In the genomic region with DNA sequence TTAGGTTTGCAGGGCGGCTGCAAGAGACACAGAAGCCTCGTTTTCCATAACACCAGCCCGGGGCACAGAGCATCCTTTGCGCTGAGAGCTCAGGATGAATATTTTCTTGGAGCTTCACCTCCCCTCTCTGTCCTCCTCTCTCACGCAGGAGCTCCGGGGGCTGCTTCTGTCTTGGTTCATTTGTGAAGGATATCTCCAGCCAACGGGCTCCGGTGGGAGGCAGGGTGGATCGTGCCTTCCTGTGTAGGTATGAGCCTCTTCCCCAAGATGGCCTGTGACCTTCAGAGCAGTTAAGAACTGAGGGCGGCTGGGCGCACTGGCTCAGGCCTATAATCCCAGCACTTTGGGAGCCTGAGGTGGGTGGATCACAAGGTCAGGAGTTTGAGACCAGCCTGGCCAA, we compare ENCODE assay signal across 33 cellular contexts.
"Had no signal": no experiment of that assay in that cellular context is flagged by ENCODE, and none has a peak within 500 bp of the region (broad histone marks: within the 10 kb centered on the region; RNA-seq: fewer than 3 reads in every experiment).

No MANE protein-coding gene starts in this region.

- H3K4me3 Mint-ChIP-seq: naive thymus-derived CD4-positive, alpha-beta T cell; natural killer cell; nephron; neural progenitor cell; stimulated activated memory B cell treated with anti-CD40 and anti-IgM and Interleukin-4, amounts not matched to agents 10 μg/mL and 1 μg/mL and 100 μg/mL, for 72 hours; stimulated activated naive CD8-positive, alpha-beta T cell treated with anti-CD3 and anti-CD28 coated beads, Interleukin-15, amount 100 ng/mL, for 72 hours; type B pancreatic cell had no signal

- H3K27ac ChIP-seq: neural progenitor cell, neutrophil, ovary, parathyroid adenoma, psoas muscle, skin epidermis, spleen, suprapubic skin, testis, tibial artery, transverse colon, upper lobe of right lung, uterus had no signal

- H3K9ac ChIP-seq: neural progenitor cell, parathyroid adenoma had no signal

- H3K4me3 ChIP-seq: neural progenitor cell, ovary, psoas muscle, skin epidermis, smooth muscle cell, spleen, suprapubic skin, testis, tibial artery, transverse colon, upper lobe of right lung, uterus had no signal

- H3K4me1 ChIP-seq: neural progenitor cell, parathyroid adenoma, psoas muscle, spleen, suprapubic skin, testis, tibial artery, transverse colon, upper lobe of right lung, uterus had no signal

- H3K4me2 ChIP-seq: neural progenitor cell, smooth muscle cell had no signal

- H3K27me3 ChIP-seq: neural progenitor cell, neutrophil, ovary, testis, uterus had no signal

- DNase-seq: naive thymus-derived CD4-positive, alpha-beta T cell; natural killer cell; nucleus accumbens; ovary; posterior cingulate gyrus; psoas muscle; right cardiac atrium; spleen; stimulated activated CD4-positive, alpha-beta T cell treated with anti-CD3 and anti-CD28 coated beads, Interleukin-12 subunit alpha, Interleukin-12 subunit beta, amount 100 ng/mL, for 4 hours; stimulated activated CD4-positive, alpha-beta T cell treated with anti-CD3 and anti-CD28 coated beads, Interleukin-1b, Interleukin-23, amount 100 ng/mL, for 48 hours; stimulated activated CD4-positive, alpha-beta T cell treated with anti-CD3 and anti-CD28 coated beads, Interleukin-4, amount 100 ng/mL, for 1 hour; stimulated activated CD4-positive, alpha-beta T cell treated with anti-CD3 and anti-CD28 coated beads, Interleukin-4, amount 100 ng/mL, for 4 hours; stimulated activated CD8-positive, alpha-beta memory T cell treated with anti-CD3 and anti-CD28 coated beads, Interleukin-4, amount 100 ng/mL, for 48 hours; stimulated activated naive CD4-positive, alpha-beta T cell; stimulated activated naive CD8-positive, alpha-beta T cell treated with anti-CD3 and anti-CD28 coated beads, Interleukin-15, amount 100 ng/mL, for 72 hours; stimulated activated naive CD8-positive, alpha-beta T cell treated with anti-CD3 and anti-CD28 coated beads, Interleukin-15, Interleukin-2, amounts not matched to agents 100 U/mL and 50 U/mL, for 24 hours; substantia nigra; testis; tibial artery; transverse colon; upper lobe of right lung; uterus had no signal

- H3K36me3 ChIP-seq: neural progenitor cell, neutrophil, ovary, spleen, suprapubic skin, tibial artery, transverse colon, upper lobe of right lung, uterus had no signal

- H3K27ac Mint-ChIP-seq: naive thymus-derived CD4-positive, alpha-beta T cell; natural killer cell; nephron; neural progenitor cell; progenitor cell of endocrine pancreas; stimulated activated memory B cell treated with anti-CD40 and anti-IgM and Interleukin-4, amounts not matched to agents 10 μg/mL and 1 μg/mL and 100 μg/mL, for 72 hours; stimulated activated naive CD8-positive, alpha-beta T cell treated with anti-CD3 and anti-CD28 coated beads, Interleukin-15, amount 100 ng/mL, for 72 hours; type B pancreatic cell had no signal

- H3K9me3 ChIP-seq: neutrophil, ovary, psoas muscle, suprapubic skin, testis, tibial artery, transverse colon, upper lobe of right lung, uterus had no signal

- H3K4me1 Mint-ChIP-seq: naive thymus-derived CD4-positive, alpha-beta T cell; natural killer cell; nephron; stimulated activated memory B cell treated with anti-CD40 and anti-IgM and Interleukin-4, amounts not matched to agents 10 μg/mL and 1 μg/mL and 100 μg/mL, for 72 hours; stimulated activated naive CD8-positive, alpha-beta T cell treated with anti-CD3 and anti-CD28 coated beads, Interleukin-15, amount 100 ng/mL, for 72 hours had no signal

- H3K9me3 Mint-ChIP-seq: naive thymus-derived CD4-positive, alpha-beta T cell; natural killer cell; nephron; stimulated activated memory B cell treated with anti-CD40 and anti-IgM and Interleukin-4, amounts not matched to agents 10 μg/mL and 1 μg/mL and 100 μg/mL, for 72 hours; stimulated activated naive CD8-positive, alpha-beta T cell treated with anti-CD3 and anti-CD28 coated beads, Interleukin-15, amount 100 ng/mL, for 72 hours had no signal

- H3K36me3 Mint-ChIP-seq: naive thymus-derived CD4-positive, alpha-beta T cell; natural killer cell; neural progenitor cell; stimulated activated memory B cell treated with anti-CD40 and anti-IgM and Interleukin-4, amounts not matched to agents 10 μg/mL and 1 μg/mL and 100 μg/mL, for 72 hours; type B pancreatic cell had no signal

- ATAC-seq: naive thymus-derived CD4-positive, alpha-beta T cell; natural killer cell; psoas muscle; right cardiac atrium; sciatic nerve; stimulated activated memory B cell treated with anti-CD40 and anti-IgM and Interleukin-4, amounts not matched to agents 10 μg/mL and 1 μg/mL and 100 μg/mL, for 72 hours; stimulated activated naive CD8-positive, alpha-beta T cell treated with anti-CD3 and anti-CD28 coated beads, Interleukin-15, amount 100 ng/mL, for 72 hours; stimulated activated naive CD8-positive, alpha-beta T cell treated with anti-CD3 and anti-CD28 coated beads, Interleukin-15, Interleukin-2, amounts not matched to agents 100 U/mL and 50 U/mL, for 24 hours; upper lobe of right lung had no signal
